Comparison of ENCODE assay signal across 21 cellular contexts in genomic region chr3:32483772-32484171, GRCh38. TPM values are rescaled to one million over a fixed set of nuclear protein-coding genes. Genes with fewer than 3 reads are reported as not detected.
A peak's percentile ranks its signal among the peaks of the same experiment; 100 is the strongest.
DNase-seq lines count a peak whose midpoint lies in the region; ATAC-seq and TF ChIP-seq lines count a peak whose summit lies in the region.
"Had no signal": no experiment of that assay in that cellular context is flagged by ENCODE, and none has a peak within 500 bp of the region (broad histone marks: within the 10 kb centered on the region; RNA-seq: fewer than 3 reads in every experiment).

No MANE protein-coding gene starts in this region.

- peaks cover 3% of the 10 kb centered on the region for H3K27me3 Mint-ChIP-seq in GM23338 (ENCODE audit: insufficient read depth, low read depth, poor library complexity)
- H3K27me3 Mint-ChIP-seq in stimulated activated memory B cell treated with anti-CD40 and anti-IgM and Interleukin-4, amounts not matched to agents 10 μg/mL and 1 μg/mL and 100 μg/mL, for 72 hours: no peaks in the 10 kb centered on the region
- H3K27me3 Mint-ChIP-seq: activated naive CD4-positive, alpha-beta T cell treated with anti-CD3 and anti-CD28 coated beads, Interleukin-2, amount 50 U/mL, for 24 hours had no signal

- H3K36me3 ChIP-seq in GM23338 (ENCODE audit: insufficient read depth): no peaks in the 10 kb centered on the region; the same call in 1 of the 2 replicates
- H3K36me3 ChIP-seq in duodenal mucosa (ENCODE audit: control insufficient read depth in 1 of 2, insufficient read depth in 2 of 2, low read length in 2 of 2): peaks cover 0 to 26% of the 10 kb centered on the region in 2 donors
- H3K36me3 ChIP-seq: uterus had no signal

- no peaks in the 10 kb centered on the region for H3F3A ChIP-seq in GM23338 (replicated peaks; ENCODE audit: low read depth)

- peaks cover 14% of the 10 kb centered on the region for H4K20me1 ChIP-seq in GM23338 (replicated peaks; ENCODE audit: insufficient read depth)

- no peak overlapping the region for H3K27ac Mint-ChIP-seq in GM23338
- peak overlapping the region; percentile 87 for H3K27ac Mint-ChIP-seq in stimulated activated memory B cell treated with anti-CD40 and anti-IgM and Interleukin-4, amounts not matched to agents 10 μg/mL and 1 μg/mL and 100 μg/mL, for 72 hours
- H3K27ac Mint-ChIP-seq: activated naive CD4-positive, alpha-beta T cell treated with anti-CD3 and anti-CD28 coated beads, Interleukin-2, amount 50 U/mL, for 24 hours had no signal

- H3K4me3 Mint-ChIP-seq in GM23338: no peak overlapping the region
- H3K4me3 Mint-ChIP-seq in stimulated activated memory B cell treated with anti-CD40 and anti-IgM and Interleukin-4, amounts not matched to agents 10 μg/mL and 1 μg/mL and 100 μg/mL, for 72 hours: no peak overlapping the region
- H3K4me3 Mint-ChIP-seq: activated naive CD4-positive, alpha-beta T cell treated with anti-CD3 and anti-CD28 coated beads, Interleukin-2, amount 50 U/mL, for 24 hours; natural killer cell had no signal

- TF ChIP-seq CTCF in GM23338 (conservative IDR thresholded peaks at IDR 0.05; ENCODE audit: low read depth in 2 of 2) (no peak), GM13976 (IDR thresholded peaks at IDR 0.05; ENCODE audit: borderline replicate concordance, control extremely low read depth, extremely low read depth, insufficient read depth, missing control alignments) (no peak)

- H3K9ac ChIP-seq in duodenal mucosa (ENCODE audit: low read depth in 1 of 2, low read length in 2 of 2): peak overlapping the region in 1 of 2 donors; percentile 26

- H3K9me3 ChIP-seq in duodenal mucosa (ENCODE audit: control insufficient read depth in 1 of 2, low read length in 2 of 2): no peaks in the 10 kb centered on the region
- H3K9me3 ChIP-seq: gastrocnemius medialis, testis, uterus had no signal

- H3K4me2 ChIP-seq in GM23338: no peak overlapping the region

- H3K36me3 Mint-ChIP-seq in GM23338 (ENCODE audit: low read depth): peaks cover 15% of the 10 kb centered on the region
- H3K36me3 Mint-ChIP-seq in stimulated activated memory B cell treated with anti-CD40 and anti-IgM and Interleukin-4, amounts not matched to agents 10 μg/mL and 1 μg/mL and 100 μg/mL, for 72 hours: peaks cover 82% of the 10 kb centered on the region
- H3K36me3 Mint-ChIP-seq: natural killer cell had no signal

- no peak overlapping the region for H2AFZ ChIP-seq in GM23338

- no peaks in the 10 kb centered on the region for H3K9me2 ChIP-seq in GM23338 (ENCODE audit: insufficient read depth)

- H3K27ac ChIP-seq in GM23338 (ENCODE audit: low read depth) (no peak overlapping the region), duodenal mucosa (ENCODE audit: low read depth, low read length) (peak overlapping the region; percentile 7)
- H3K27ac ChIP-seq: brain microvascular endothelial cell, gastrocnemius medialis, testis, uterus had no signal

- no peaks in the 10 kb centered on the region for H3K4me1 Mint-ChIP-seq in GM23338
- peaks cover 52% of the 10 kb centered on the region for H3K4me1 Mint-ChIP-seq in stimulated activated memory B cell treated with anti-CD40 and anti-IgM and Interleukin-4, amounts not matched to agents 10 μg/mL and 1 μg/mL and 100 μg/mL, for 72 hours

- H3K27me3 ChIP-seq in GM23338 (ENCODE audit: insufficient read depth) (no peaks in the 10 kb centered on the region), duodenal mucosa (ENCODE audit: control insufficient read depth in 1 of 2, insufficient read depth in 2 of 2, low read length in 2 of 2) (no peaks in the 10 kb centered on the region)
- H3K27me3 ChIP-seq: brain microvascular endothelial cell, dorsolateral prefrontal cortex, gastrocnemius medialis, testis, uterus had no signal

- peak; percentile 31; the same call in 1 of the 3 replicates for ATAC-seq in GM23338
- ATAC-seq in stimulated activated memory B cell treated with anti-CD40 and anti-IgM and Interleukin-4, amounts not matched to agents 10 μg/mL and 1 μg/mL and 100 μg/mL, for 72 hours: no peak
- no peak for ATAC-seq in GM21825 (IDR thresholded peaks at IDR 0.05; ENCODE audit: unreplicated experiment)
- no peak for ATAC-seq in GM21526 (IDR thresholded peaks at IDR 0.05; ENCODE audit: low FRiP score, unreplicated experiment)
- ATAC-seq: gastrocnemius medialis had no signal

- H3K4me1 ChIP-seq in GM23338 (ENCODE audit: insufficient read depth): no peaks in the 10 kb centered on the region
- H3K4me1 ChIP-seq in duodenal mucosa (ENCODE audit: control insufficient read depth in 1 of 2, insufficient read depth in 2 of 2, low read length in 2 of 2): no peaks in the 10 kb centered on the region
- H3K4me1 ChIP-seq: gastrocnemius medialis, testis, uterus had no signal

- in situ Hi-C loops in GM13976 (cut with MboI; ENCODE audit: low sequenced_read_pairs, unreplicated experiment): no loop called here

- DNase-seq in GM23338 (ENCODE audit: low spot score) (peak; percentile 21), NCI-H82 treated with DMSO at 0.1 percent for 48 hours (lab: John Stamatoyannopoulos, UW; ENCODE audit: unreplicated experiment) (peak; percentile 52), GM13976 (ENCODE audit: low spot score) (no peak)
- DNase-seq: activated CD4-positive, alpha-beta T cell treated with anti-CD3 and anti-CD28 coated beads for 48 hours; amniotic stem cell; brain microvascular endothelial cell; DMS53; dorsolateral prefrontal cortex; gastrocnemius medialis; kidney; natural killer cell; NCI-H510A treated with DMSO at 0.1 percent for 48 hours; Right ventricle myocardium superior; stimulated activated naive CD4-positive, alpha-beta T cell treated with Interleukin-2 at 50 U/mL for 16 hours; testis; uterus had no signal

- H3K4me3 ChIP-seq in GM23338 (no peak overlapping the region), duodenal mucosa (ENCODE audit: low read depth in 1 of 2, low read length in 2 of 2) (no peak overlapping the region)
- H3K4me3 ChIP-seq: dorsolateral prefrontal cortex, gastrocnemius medialis, testis, uterus had no signal

- no peaks in the 10 kb centered on the region for H3K9me3 Mint-ChIP-seq in GM23338
- no peaks in the 10 kb centered on the region for H3K9me3 Mint-ChIP-seq in stimulated activated memory B cell treated with anti-CD40 and anti-IgM and Interleukin-4, amounts not matched to agents 10 μg/mL and 1 μg/mL and 100 μg/mL, for 72 hours
- H3K9me3 Mint-ChIP-seq: activated naive CD4-positive, alpha-beta T cell treated with anti-CD3 and anti-CD28 coated beads, Interleukin-2, amount 50 U/mL, for 24 hours; natural killer cell had no signal

- no peaks in the 10 kb centered on the region for H3K79me2 ChIP-seq in GM23338 (replicated peaks; ENCODE audit: insufficient read depth)

TF ChIP-seq in GM23338, 12 proteins besides CTCF, POLR2A, EP300 and RAD21 (continues in another document):
- no peak for TF ChIP-seq ZNF462 (CRISPR knock-in tag; IDR thresholded peaks at IDR 0.05)

RNA-seq across cellular contexts. Expression of gene CMTM6, which starts 18.9 kb away (rescaled TPM):
- total RNA-seq in GM23338 (2014; rRNA removed; shearing (Covaris generic)): 78.0 and 123 TPM in 2 replicates
- polyA plus RNA-seq in GM23338 (2016; fragmentation: Nextera tagmentation; extraction: Ambion mirVana): 34.9 and 42.3 TPM in 2 replicates
